In genomic region chr5:108681079-108681921, GRCh38 we compare ENCODE assay signal across 8 cellular contexts.
DNase-seq lines count a peak whose midpoint lies in the region; ATAC-seq and TF ChIP-seq lines count a peak whose summit lies in the region.

No MANE protein-coding gene starts in this region.

- TF ChIP-seq CTCF in mucosa of descending colon (IDR thresholded peaks at IDR 0.05): peak; percentile 33

- ATAC-seq in GM21786 (IDR thresholded peaks at IDR 0.05; ENCODE audit: unreplicated experiment): peak; percentile 94
- ATAC-seq in mucosa of descending colon: peak; percentile 85

- DNase-seq in stimulated activated naive CD4-positive, alpha-beta T cell (lab: John Stamatoyannopoulos, UW): peak in 4 of 6 experiments; percentile 1 to 42 (median 29)
- no peak for DNase-seq in stimulated activated naive CD4-positive, alpha-beta T cell treated with Interleukin-2 at 50 U/mL for 16 hours (lab: John Stamatoyannopoulos, UW)
- peak; percentile 34 for DNase-seq in HuH-7 (ENCODE audit: low spot score)
- peak; percentile 70 for DNase-seq in SK-N-DZ (ENCODE audit: low spot score)
- DNase-seq in epithelial cell of prostate (ENCODE audit: low read depth, low spot score): peak; percentile 5
- peak in 1 of 3 donors; percentile 74 for DNase-seq in mucosa of descending colon
- DNase-seq in NCI-H2029 treated with DMSO at 0.1 percent for 48 hours (lab: John Stamatoyannopoulos, UW): no peak

- intact Hi-C loops in mucosa of descending colon (cut with DNase I, micrococcal nuclease): no loop called here

- H3K4me1 ChIP-seq in mucosa of descending colon (ENCODE audit: low read depth): no peaks in the 10 kb centered on the region

- no peaks in the 10 kb centered on the region for H3K36me3 ChIP-seq in mucosa of descending colon (ENCODE audit: low read depth)

- H3K27ac ChIP-seq in epithelial cell of prostate: no peak overlapping the region

- H3K9me3 ChIP-seq in mucosa of descending colon: no peaks in the 10 kb centered on the region

- no peak overlapping the region for H3K4me3 ChIP-seq in mucosa of descending colon

Comparison
In these comparisons a context has a peak if more than half of its experiments do, and no peak if none do; other contexts are left out.
1. DNase-seq: peak in stimulated activated naive CD4-positive, alpha-beta T cell (4 of 6), HuH-7 (single experiment), SK-N-DZ (single experiment) and epithelial cell of prostate (single experiment); none in stimulated activated naive CD4-positive, alpha-beta T cell treated with Interleukin-2 at 50 U/mL for 16 hours (single experiment) and NCI-H2029 treated with DMSO at 0.1 percent for 48 hours (single experiment).